In genomic region chr1:169485427-169486280, GRCh38 we compare ENCODE assay signal across 1 cellular context.
A peak's percentile ranks its signal among the peaks of the same experiment; 100 is the strongest.
TF ChIP-seq lines count a peak whose summit lies in the region.

TSS of gene SLC19A2 (minus strand) at chr1:169485944. CDS start at chr1:169485766, 178 bp downstream.

TF ChIP-seq in liver, 16 proteins besides CTCF, POLR2A, EP300 and RAD21 (continued from another document):
- TF ChIP-seq EGR1 (IDR thresholded peaks at IDR 0.05; ENCODE audit: low read depth in 2 of 2) (peak in 1 of 2 donors; percentile 20), HNF4A (conservative IDR thresholded peaks at IDR 0.05) (peak in 1 of 2 donors; percentile 42), ATF3 (IDR thresholded peaks at IDR 0.05) (no peak), YY1 (IDR thresholded peaks at IDR 0.05) (peak; percentile 93), RXRA (IDR thresholded peaks at IDR 0.05) (peak; percentile 75 to 81)
